ENCODE assay signal across 1 cellular context in genomic region chr14:33768458-33768830, GRCh38.
TF ChIP-seq lines count a peak whose summit lies in the region.

No MANE protein-coding gene starts in this region.

TF ChIP-seq in SK-N-SH, 30 proteins besides CTCF, POLR2A, EP300 and RAD21 (continued from another document):
- TF ChIP-seq PBX3 (IDR thresholded peaks at IDR 0.05) (no peak), MEF2A (IDR thresholded peaks at IDR 0.05; ENCODE audit: borderline replicate concordance, low read depth) (no peak), GATA2 (CRISPR knock-in tag; IDR thresholded peaks at IDR 0.05) (no peak), SMC3 (IDR thresholded peaks at IDR 0.05; ENCODE audit: low read depth, low read length) (no peak), MXI1 (IDR thresholded peaks at IDR 0.05; ENCODE audit: low read depth, low read length) (no peak), RCOR1 (IDR thresholded peaks at IDR 0.05; ENCODE audit: low read length) (no peak), YY1 (IDR thresholded peaks at IDR 0.05; ENCODE audit: low read depth) (no peak), MAX (IDR thresholded peaks at IDR 0.05; ENCODE audit: low read depth) (no peak), RFX5 (IDR thresholded peaks at IDR 0.05; ENCODE audit: low read length) (no peak), IRF3 (IDR thresholded peaks at IDR 0.05; ENCODE audit: low read depth, low read length) (no peak), TAF1 (IDR thresholded peaks at IDR 0.05; ENCODE audit: borderline replicate concordance, low read depth, low read length) (no peak), RXRA (IDR thresholded peaks at IDR 0.05; ENCODE audit: borderline replicate concordance, low read depth) (no peak), NFIC (IDR thresholded peaks at IDR 0.05; ENCODE audit: borderline replicate concordance) (no peak), GABPA (IDR thresholded peaks at IDR 0.05; ENCODE audit: low read depth) (no peak), FOXJ3 (CRISPR knock-in tag; IDR thresholded peaks at IDR 0.05) (no peak)
